15 cellular contexts compared by ENCODE assay signal in genomic region chr4:3046149-3046548, GRCh38. TPM values are rescaled to one million over a fixed set of nuclear protein-coding genes. Genes with fewer than 3 reads are reported as not detected.
DNase-seq lines count a peak whose midpoint lies in the region; ATAC-seq and TF ChIP-seq lines count a peak whose summit lies in the region.
"Had no signal": no experiment of that assay in that cellular context is flagged by ENCODE, and none has a peak within 500 bp of the region (broad histone marks: within the 10 kb centered on the region; RNA-seq: fewer than 3 reads in every experiment).

No MANE protein-coding gene starts in this region.

- peaks cover 0 to 2% of the 10 kb centered on the region in 2 donors for H3K36me3 Mint-ChIP-seq in CD14-positive monocyte

- TF ChIP-seq CTCF in CD14-positive monocyte (IDR thresholded peaks at IDR 0.05) (no peak), brain microvascular endothelial cell (IDR thresholded peaks at IDR 0.05; ENCODE audit: low read depth, low read length, missing control alignments) (no peak), omental fat pad (IDR thresholded peaks at IDR 0.05) (no peak)

- in situ Hi-C loops in brain microvascular endothelial cell (cut with HindIII; ENCODE audit: low pct_ligation_motif_present, low sequenced_read_pairs), result no loop called here

- intact Hi-C loops in CD14-positive monocyte (cut with micrococcal nuclease), result loop anchor here in 1 of 2 donors (1.0 to 5.0 kb wide), 3 partner anchors 15 to 84 kb away; partner anchors contain the start of genes GRK4 and NOP14

- H3K27ac Mint-ChIP-seq in CD14-positive monocyte, result peak overlapping the region; percentile 92 to 97 (median 94)

- peaks cover 0 to 4% (median 3%) of the 10 kb centered on the region in 7 donors for H3K9me3 Mint-ChIP-seq in CD14-positive monocyte

- peak overlapping the region in 1 of 2 donors; percentile 56 for H3K4me3 Mint-ChIP-seq in CD14-positive monocyte

- H3K27me3 ChIP-seq in brain microvascular endothelial cell (replicated peaks), result no peaks in the 10 kb centered on the region
- H3K27me3 ChIP-seq: colonic mucosa had no signal

- H3K27me3 Mint-ChIP-seq in CD14-positive monocyte (ENCODE audit: low read depth in 3 of 3), result peaks cover 0 to 6% (median 2%) of the 10 kb centered on the region in 3 donors
- H3K27me3 Mint-ChIP-seq: T-cell had no signal

- DNase-seq in CD14-positive monocyte (ENCODE audit: low spot score) (no peak), GF-D8 (lab: John Stamatoyannopoulos, UW) (peak; percentile 46), MV-4-11 (lab: John Stamatoyannopoulos, UW) (peak; percentile 53), brain microvascular endothelial cell (no peak), omental fat pad (ENCODE audit: low spot score) (no peak)
- no peak for DNase-seq in stimulated activated CD4-positive, alpha-beta T cell treated with anti-CD3 and anti-CD28 coated beads, Interleukin-4, amount 100 ng/mL, for 4 hours
- no peak for DNase-seq in stimulated activated CD4-positive, alpha-beta T cell treated with anti-CD3 and anti-CD28 coated beads, Interleukin-4, amount 100 ng/mL, for 24 hours
- DNase-seq: NCI-H2081 had no signal

- ATAC-seq in HG03039 (IDR thresholded peaks at IDR 0.05; ENCODE audit: unreplicated experiment) (no peak), omental fat pad (ENCODE audit: low FRiP score) (no peak)
- ATAC-seq: left colon, psoas muscle had no signal

- H3K36me3 ChIP-seq in brain microvascular endothelial cell (replicated peaks), result no peaks in the 10 kb centered on the region
- H3K36me3 ChIP-seq: colonic mucosa had no signal

- H3K27ac ChIP-seq in brain microvascular endothelial cell, result peak overlapping the region; percentile 58
- H3K27ac ChIP-seq: colonic mucosa, psoas muscle had no signal

- H3K4me3 ChIP-seq in brain microvascular endothelial cell (ENCODE audit: low read depth, low read length), result no peak overlapping the region
- H3K4me3 ChIP-seq: colonic mucosa, psoas muscle had no signal

- H3K4me1 Mint-ChIP-seq in CD14-positive monocyte, result peaks cover 43% of the 10 kb centered on the region

RNA-seq across cellular contexts. Expression of gene HTT-AS, which starts 28.2 kb away (rescaled TPM):
- not detected for polyA plus RNA-seq in CD14-positive monocyte
- not detected for total RNA-seq in omental fat pad
- total RNA-seq: colonic mucosa, epithelial cell of proximal tubule, left colon, psoas muscle, T-cell, urinary bladder had no signal
- polyA plus RNA-seq: psoas muscle, urinary bladder had no signal

RNA-seq across cellular contexts. Expression of gene HTT, which starts 28.3 kb away (rescaled TPM):
- 1 to 10 TPM; 1.8 to 3.0 TPM for polyA plus RNA-seq in CD14-positive monocyte
- total RNA-seq in omental fat pad, result 10 to 100 TPM; 37.6 to 78.7 (median 56.3) TPM

Comparison
In these comparisons a context has a peak if more than half of its experiments do, and no peak if none do; other contexts are left out.
1. DNase-seq: peak in GF-D8 (single experiment) and MV-4-11 (single experiment); none in CD14-positive monocyte (single experiment), brain microvascular endothelial cell (single experiment), stimulated activated CD4-positive, alpha-beta T cell treated with anti-CD3 and anti-CD28 coated beads, Interleukin-4, amount 100 ng/mL, for 4 hours (0 of 2), omental fat pad (single experiment) and stimulated activated CD4-positive, alpha-beta T cell treated with anti-CD3 and anti-CD28 coated beads, Interleukin-4, amount 100 ng/mL, for 24 hours (single experiment).